1 cellular context compared by ENCODE assay signal in the genomic region with DNA sequence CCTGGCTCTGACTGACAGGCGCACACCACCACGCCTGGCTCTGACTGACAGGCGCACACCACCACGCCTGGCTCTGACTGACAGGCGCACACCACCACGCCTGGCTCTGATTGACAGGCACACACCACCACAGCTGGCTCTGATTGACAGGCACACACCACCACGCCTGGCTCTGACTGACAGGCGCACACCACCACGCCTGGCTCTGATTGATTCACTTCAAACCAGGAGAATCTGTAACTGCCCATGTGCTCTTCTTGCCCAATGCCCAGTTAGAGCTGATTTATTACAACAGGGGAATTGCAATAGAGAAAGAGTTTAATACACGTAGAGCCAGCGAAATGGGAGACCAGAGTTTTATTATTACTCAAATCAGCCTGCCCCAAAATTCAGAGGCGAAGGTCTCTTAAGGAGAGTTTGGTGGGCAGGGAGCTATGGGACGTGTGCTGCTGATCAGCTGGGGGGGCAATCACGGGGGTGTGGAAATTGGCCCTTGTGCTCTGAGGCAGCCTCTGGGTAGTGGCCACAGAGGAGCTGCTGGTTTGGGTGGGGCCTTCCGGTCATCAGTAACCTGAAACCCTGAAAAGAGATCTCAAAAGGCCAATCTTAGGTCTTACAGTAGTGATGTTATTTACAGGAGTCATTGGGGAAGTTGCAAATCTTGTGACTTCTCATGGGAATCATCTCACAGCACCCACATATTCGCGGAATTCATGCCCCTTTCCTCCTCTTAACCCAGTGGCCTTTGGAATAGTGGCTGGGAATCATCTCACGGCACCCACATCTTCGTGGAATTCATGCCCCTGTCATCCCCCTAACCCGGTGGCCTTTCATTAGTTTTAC.
TF ChIP-seq lines count a peak whose summit lies in the region.

No MANE protein-coding gene starts in this region.

TF ChIP-seq in GM23338, 12 proteins besides CTCF, POLR2A, EP300 and RAD21 (continued from another document):
- TF ChIP-seq, protein P1, sequence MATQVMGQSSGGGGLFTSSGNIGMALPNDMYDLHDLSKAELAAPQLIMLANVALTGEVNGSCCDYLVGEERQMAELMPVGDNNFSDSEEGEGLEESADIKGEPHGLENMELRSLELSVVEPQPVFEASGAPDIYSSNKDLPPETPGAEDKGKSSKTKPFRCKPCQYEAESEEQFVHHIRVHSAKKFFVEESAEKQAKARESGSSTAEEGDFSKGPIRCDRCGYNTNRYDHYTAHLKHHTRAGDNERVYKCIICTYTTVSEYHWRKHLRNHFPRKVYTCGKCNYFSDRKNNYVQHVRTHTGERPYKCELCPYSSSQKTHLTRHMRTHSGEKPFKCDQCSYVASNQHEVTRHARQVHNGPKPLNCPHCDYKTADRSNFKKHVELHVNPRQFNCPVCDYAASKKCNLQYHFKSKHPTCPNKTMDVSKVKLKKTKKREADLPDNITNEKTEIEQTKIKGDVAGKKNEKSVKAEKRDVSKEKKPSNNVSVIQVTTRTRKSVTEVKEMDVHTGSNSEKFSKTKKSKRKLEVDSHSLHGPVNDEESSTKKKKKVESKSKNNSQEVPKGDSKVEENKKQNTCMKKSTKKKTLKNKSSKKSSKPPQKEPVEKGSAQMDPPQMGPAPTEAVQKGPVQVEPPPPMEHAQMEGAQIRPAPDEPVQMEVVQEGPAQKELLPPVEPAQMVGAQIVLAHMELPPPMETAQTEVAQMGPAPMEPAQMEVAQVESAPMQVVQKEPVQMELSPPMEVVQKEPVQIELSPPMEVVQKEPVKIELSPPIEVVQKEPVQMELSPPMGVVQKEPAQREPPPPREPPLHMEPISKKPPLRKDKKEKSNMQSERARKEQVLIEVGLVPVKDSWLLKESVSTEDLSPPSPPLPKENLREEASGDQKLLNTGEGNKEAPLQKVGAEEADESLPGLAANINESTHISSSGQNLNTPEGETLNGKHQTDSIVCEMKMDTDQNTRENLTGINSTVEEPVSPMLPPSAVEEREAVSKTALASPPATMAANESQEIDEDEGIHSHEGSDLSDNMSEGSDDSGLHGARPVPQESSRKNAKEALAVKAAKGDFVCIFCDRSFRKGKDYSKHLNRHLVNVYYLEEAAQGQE (IDR thresholded peaks at IDR 0.05; ENCODE audit: unreplicated experiment), result no peak
- TF ChIP-seq EZH2phosphoT487 (IDR thresholded peaks at IDR 0.05; ENCODE audit: unreplicated experiment), result no peak
- no peak for TF ChIP-seq POLR2AphosphoS5 (IDR thresholded peaks at IDR 0.05; ENCODE audit: low read depth)
- no peak for TF ChIP-seq CREB1 (CRISPR knock-in tag; IDR thresholded peaks at IDR 0.05; ENCODE audit: low read depth)
- TF ChIP-seq, protein P2, sequence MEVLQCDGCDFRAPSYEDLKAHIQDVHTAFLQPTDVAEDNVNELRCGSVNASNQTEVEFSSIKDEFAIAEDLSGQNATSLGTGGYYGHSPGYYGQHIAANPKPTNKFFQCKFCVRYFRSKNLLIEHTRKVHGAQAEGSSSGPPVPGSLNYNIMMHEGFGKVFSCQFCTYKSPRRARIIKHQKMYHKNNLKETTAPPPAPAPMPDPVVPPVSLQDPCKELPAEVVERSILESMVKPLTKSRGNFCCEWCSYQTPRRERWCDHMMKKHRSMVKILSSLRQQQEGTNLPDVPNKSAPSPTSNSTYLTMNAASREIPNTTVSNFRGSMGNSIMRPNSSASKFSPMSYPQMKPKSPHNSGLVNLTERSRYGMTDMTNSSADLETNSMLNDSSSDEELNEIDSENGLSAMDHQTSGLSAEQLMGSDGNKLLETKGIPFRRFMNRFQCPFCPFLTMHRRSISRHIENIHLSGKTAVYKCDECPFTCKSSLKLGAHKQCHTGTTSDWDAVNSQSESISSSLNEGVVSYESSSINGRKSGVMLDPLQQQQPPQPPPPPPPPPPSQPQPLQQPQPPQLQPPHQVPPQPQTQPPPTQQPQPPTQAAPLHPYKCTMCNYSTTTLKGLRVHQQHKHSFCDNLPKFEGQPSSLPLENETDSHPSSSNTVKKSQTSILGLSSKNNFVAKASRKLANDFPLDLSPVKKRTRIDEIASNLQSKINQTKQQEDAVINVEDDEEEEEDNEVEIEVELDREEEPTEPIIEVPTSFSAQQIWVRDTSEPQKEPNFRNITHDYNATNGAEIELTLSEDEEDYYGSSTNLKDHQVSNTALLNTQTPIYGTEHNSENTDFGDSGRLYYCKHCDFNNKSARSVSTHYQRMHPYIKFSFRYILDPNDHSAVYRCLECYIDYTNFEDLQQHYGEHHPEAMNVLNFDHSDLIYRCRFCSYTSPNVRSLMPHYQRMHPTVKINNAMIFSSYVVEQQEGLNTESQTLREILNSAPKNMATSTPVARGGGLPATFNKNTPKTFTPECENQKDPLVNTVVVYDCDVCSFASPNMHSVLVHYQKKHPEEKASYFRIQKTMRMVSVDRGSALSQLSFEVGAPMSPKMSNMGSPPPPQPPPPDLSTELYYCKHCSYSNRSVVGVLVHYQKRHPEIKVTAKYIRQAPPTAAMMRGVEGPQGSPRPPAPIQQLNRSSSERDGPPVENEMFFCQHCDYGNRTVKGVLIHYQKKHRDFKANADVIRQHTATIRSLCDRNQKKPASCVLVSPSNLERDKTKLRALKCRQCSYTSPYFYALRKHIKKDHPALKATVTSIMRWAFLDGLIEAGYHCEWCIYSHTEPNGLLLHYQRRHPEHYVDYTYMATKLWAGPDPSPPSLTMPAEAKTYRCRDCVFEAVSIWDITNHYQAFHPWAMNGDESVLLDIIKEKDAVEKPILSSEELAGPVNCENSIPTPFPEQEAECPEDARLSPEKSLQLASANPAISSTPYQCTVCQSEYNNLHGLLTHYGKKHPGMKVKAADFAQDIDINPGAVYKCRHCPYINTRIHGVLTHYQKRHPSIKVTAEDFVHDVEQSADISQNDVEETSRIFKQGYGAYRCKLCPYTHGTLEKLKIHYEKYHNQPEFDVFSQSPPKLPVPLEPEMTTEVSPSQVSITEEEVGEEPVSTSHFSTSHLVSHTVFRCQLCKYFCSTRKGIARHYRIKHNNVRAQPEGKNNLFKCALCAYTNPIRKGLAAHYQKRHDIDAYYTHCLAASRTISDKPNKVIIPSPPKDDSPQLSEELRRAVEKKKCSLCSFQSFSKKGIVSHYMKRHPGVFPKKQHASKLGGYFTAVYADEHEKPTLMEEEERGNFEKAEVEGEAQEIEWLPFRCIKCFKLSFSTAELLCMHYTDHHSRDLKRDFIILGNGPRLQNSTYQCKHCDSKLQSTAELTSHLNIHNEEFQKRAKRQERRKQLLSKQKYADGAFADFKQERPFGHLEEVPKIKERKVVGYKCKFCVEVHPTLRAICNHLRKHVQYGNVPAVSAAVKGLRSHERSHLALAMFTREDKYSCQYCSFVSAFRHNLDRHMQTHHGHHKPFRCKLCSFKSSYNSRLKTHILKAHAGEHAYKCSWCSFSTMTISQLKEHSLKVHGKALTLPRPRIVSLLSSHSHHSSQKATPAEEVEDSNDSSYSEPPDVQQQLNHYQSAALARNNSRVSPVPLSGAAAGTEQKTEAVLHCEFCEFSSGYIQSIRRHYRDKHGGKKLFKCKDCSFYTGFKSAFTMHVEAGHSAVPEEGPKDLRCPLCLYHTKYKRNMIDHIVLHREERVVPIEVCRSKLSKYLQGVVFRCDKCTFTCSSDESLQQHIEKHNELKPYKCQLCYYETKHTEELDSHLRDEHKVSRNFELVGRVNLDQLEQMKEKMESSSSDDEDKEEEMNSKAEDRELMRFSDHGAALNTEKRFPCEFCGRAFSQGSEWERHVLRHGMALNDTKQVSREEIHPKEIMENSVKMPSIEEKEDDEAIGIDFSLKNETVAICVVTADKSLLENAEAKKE (CRISPR knock-in tag; IDR thresholded peaks at IDR 0.05), result no peak
